ENCODE assay signal across 23 cellular contexts in genomic region chr10:42973870-42974692, GRCh38.
DNase-seq lines count a peak whose midpoint lies in the region; ATAC-seq, FAIRE-seq and TF ChIP-seq lines count a peak whose summit lies in the region.
"Had no signal": no experiment of that assay in that cellular context is flagged by ENCODE, and none has a peak within 500 bp of the region (broad histone marks: within the 10 kb centered on the region; RNA-seq: fewer than 3 reads in every experiment).

No MANE protein-coding gene starts in this region.

- H3K4me1 ChIP-seq in BLaER1 (peaks cover 51% of the 10 kb centered on the region), pancreas (no peaks in the 10 kb centered on the region)
- H3K4me1 ChIP-seq: breast epithelium, foreskin keratinocyte, SJCRH30, tibial artery had no signal

- H3K36me3 ChIP-seq in BLaER1 (no peaks in the 10 kb centered on the region), pancreas (no peaks in the 10 kb centered on the region)
- H3K36me3 ChIP-seq: breast epithelium, SJCRH30, tibial artery, WERI-Rb-1 had no signal

- no peaks in the 10 kb centered on the region for H4K20me1 ChIP-seq in BLaER1

- H3K4me3 ChIP-seq in BLaER1 (no peak overlapping the region), dorsolateral prefrontal cortex (no peak overlapping the region), pancreas (no peak overlapping the region)
- H3K4me3 ChIP-seq: breast epithelium, SJCRH30, tibial artery had no signal

- ATAC-seq in pancreas, result no peak
- ATAC-seq: activated CD8-positive, alpha-beta T cell treated with anti-CD3 and anti-CD28 coated beads for 36 hours; foreskin keratinocyte had no signal

- peak overlapping the region in 3 of 7 donors; percentile 10 to 79 (median 66) for H3K27ac Mint-ChIP-seq in CD14-positive monocyte
- H3K27ac Mint-ChIP-seq: activated CD8-positive, alpha-beta T cell treated with anti-CD3 and anti-CD28 coated beads for 36 hours; T-helper 1 cell treated with Interleukin-12 subunit alpha and Interleukin-12 subunit beta and Interleukin-4 antibody, amounts not matched to agents 30 μg/mL and 1 μg/mL, for 36 hours had no signal

- H3K4me2 ChIP-seq in BLaER1, result peak overlapping the region; percentile 70

- H3K36me3 Mint-ChIP-seq in CD14-positive monocyte, result peaks cover 0 to 2% of the 10 kb centered on the region in 2 donors

- H3K4me3 Mint-ChIP-seq in CD14-positive monocyte, result no peak overlapping the region
- H3K4me3 Mint-ChIP-seq: activated CD8-positive, alpha-beta T cell treated with anti-CD3 and anti-CD28 coated beads for 36 hours; neural crest cell; T-helper 1 cell treated with Interleukin-12 subunit alpha and Interleukin-12 subunit beta and Interleukin-4 antibody, amounts not matched to agents 30 μg/mL and 1 μg/mL, for 36 hours had no signal

- FAIRE-seq in pancreas (lab: Jason Lieb, UNC), result no peak

- H3K27me3 ChIP-seq in BLaER1, result no peaks in the 10 kb centered on the region
- H3K27me3 ChIP-seq in dorsolateral prefrontal cortex, result peaks cover 0 to 9% (median 0%) of the 10 kb centered on the region in 45 donors
- no peaks in the 10 kb centered on the region for H3K27me3 ChIP-seq in pancreas
- H3K27me3 ChIP-seq: breast epithelium, foreskin keratinocyte, SJCRH30 had no signal

- TF ChIP-seq CTCF in CD14-positive monocyte (IDR thresholded peaks at IDR 0.05), result no peak
- TF ChIP-seq CTCF in dorsolateral prefrontal cortex (IDR thresholded peaks at IDR 0.05 in 54 of 56, conservative IDR thresholded peaks at IDR 0.05 in 2 of 56; ENCODE audit: low read depth in 1 of 56, partially characterized antibody in 56 of 56), result no peak
- TF ChIP-seq CTCF in pancreas (IDR thresholded peaks at IDR 0.05), result no peak

- peaks cover 0 to 3% (median 0%) of the 10 kb centered on the region in 3 donors for H3K27me3 Mint-ChIP-seq in CD14-positive monocyte (ENCODE audit: low read depth in 3 of 3)
- H3K27me3 Mint-ChIP-seq: activated CD8-positive, alpha-beta T cell treated with anti-CD3 and anti-CD28 coated beads for 36 hours had no signal

- H3K9me3 ChIP-seq in BLaER1, result no peaks in the 10 kb centered on the region
- H3K9me3 ChIP-seq in pancreas, result no peaks in the 10 kb centered on the region
- H3K9me3 ChIP-seq: breast epithelium, SJCRH30, tibial artery had no signal

- H3K9me3 Mint-ChIP-seq in CD14-positive monocyte, result peaks cover 0 to 2% (median 0%) of the 10 kb centered on the region in 7 donors
- H3K9me3 Mint-ChIP-seq: activated CD8-positive, alpha-beta T cell treated with anti-CD3 and anti-CD28 coated beads for 36 hours; neural crest cell; T-helper 1 cell treated with Interleukin-12 subunit alpha and Interleukin-12 subunit beta and Interleukin-4 antibody, amounts not matched to agents 30 μg/mL and 1 μg/mL, for 36 hours had no signal

- DNase-seq in CD14-positive monocyte (ENCODE audit: low spot score) (peak; percentile 33), dorsolateral prefrontal cortex (peak in 6 of 10 donors; percentile 9 to 31 (median 18)), pancreas (peak; percentile 0 to 37 (median 3)), hepatic stellate cell (ENCODE audit: low spot score) (no peak), NCI-H2081 (lab: John Stamatoyannopoulos, UW) (no peak), OCI-M1 (lab: John Stamatoyannopoulos, UW) (no peak)
- DNase-seq: activated CD8-positive, alpha-beta T cell treated with anti-CD3 and anti-CD28 coated beads for 36 hours; COR-L47; dermis blood vessel endothelial cell; foreskin keratinocyte; KG1; NCI-H2107; NCI-H510A; retina; SJCRH30; stimulated activated naive CD4-positive, alpha-beta T cell; WERI-Rb-1 had no signal

- whole genome bisulfite sequencing in pancreas, 2 donors, result 79 to 82% methylated on average over 9 of the region's 9 CpGs

- peaks cover 51% of the 10 kb centered on the region for H3K4me1 Mint-ChIP-seq in CD14-positive monocyte
- H3K4me1 Mint-ChIP-seq: neural crest cell had no signal

- H3K27ac ChIP-seq in BLaER1 (peak overlapping the region; percentile 67), dorsolateral prefrontal cortex (no peak overlapping the region), pancreas (no peak overlapping the region)
- H3K27ac ChIP-seq: breast epithelium, epithelial cell of prostate, foreskin keratinocyte, SJCRH30, tibial artery, WERI-Rb-1 had no signal

- intact Hi-C loops in CD14-positive monocyte (cut with micrococcal nuclease) (no loop called here), dorsolateral prefrontal cortex (cut with DNase I) (no loop called here), pancreas (cut with DNase I) (no loop called here)

- 0 out of 2 replicates have a peak overlapping the region, but pooled peaks have one; percentile 53 for H3K9ac ChIP-seq in BLaER1

Comparison
In these comparisons a context has a peak if more than half of its experiments do, and no peak if none do; other contexts are left out.
1. DNase-seq: peak in CD14-positive monocyte (single experiment), dorsolateral prefrontal cortex (6 of 10) and pancreas (6 of 6); none in hepatic stellate cell (single experiment), NCI-H2081 (0 of 2) and OCI-M1 (single experiment).